16 cellular contexts compared by ENCODE assay signal in the genomic region with DNA sequence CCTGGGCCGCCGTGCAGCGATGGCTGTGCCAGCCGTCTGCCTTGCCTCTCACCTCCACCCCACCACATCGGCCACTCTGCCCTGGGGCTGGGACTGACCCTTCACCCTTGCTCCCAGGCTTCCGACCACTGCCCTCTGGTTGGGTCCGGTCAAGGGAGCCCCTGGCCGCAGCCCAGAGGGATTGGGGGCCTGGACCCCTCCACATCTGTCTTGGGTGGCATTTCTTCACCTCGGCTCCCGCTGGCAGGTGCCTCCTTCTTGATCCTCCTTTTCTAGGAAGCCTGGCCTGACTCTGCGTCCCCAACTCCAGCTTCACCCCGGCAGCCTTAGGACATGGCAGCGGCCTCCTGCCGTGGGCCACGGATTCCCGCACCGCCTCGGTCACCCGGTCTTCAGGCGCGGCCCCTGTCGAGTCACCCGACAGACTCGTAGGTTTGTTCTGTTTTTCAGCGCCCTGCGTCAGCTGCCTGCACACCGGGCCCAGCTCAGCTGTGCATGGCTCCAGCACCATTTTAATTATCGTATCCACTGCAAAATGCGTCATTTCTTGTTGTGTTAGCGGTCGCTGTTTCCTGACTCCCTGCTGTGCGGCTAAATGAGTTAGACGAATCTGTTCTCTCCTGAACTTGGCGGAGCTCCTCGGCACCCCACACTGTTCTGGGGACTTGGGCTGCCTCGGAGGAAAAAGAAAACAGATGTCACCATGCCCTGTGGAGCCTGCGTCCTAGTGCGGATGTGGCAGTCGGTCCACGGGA.
"Had no signal": no experiment of that assay in that cellular context is flagged by ENCODE, and none has a peak within 500 bp of the region (broad histone marks: within the 10 kb centered on the region; RNA-seq: fewer than 3 reads in every experiment).

No MANE protein-coding gene starts in this region.

- H3K9me3 Mint-ChIP-seq: activated naive CD4-positive, alpha-beta T cell treated with anti-CD3 and anti-CD28 coated beads for 36 hours; activated naive CD8-positive, alpha-beta T cell treated with anti-CD3 and anti-CD28 coated beads, Interleukin-2, amount 50 U/mL, for 24 hours; stimulated activated naive CD8-positive, alpha-beta T cell treated with anti-CD3 and anti-CD28 coated beads, Interleukin-15, Interleukin-2, amounts not matched to agents 100 ng/mL and 50 ng/mL, for 24 hours had no signal

- H3K4me1 Mint-ChIP-seq: activated naive CD8-positive, alpha-beta T cell treated with anti-CD3 and anti-CD28 coated beads, Interleukin-2, amount 50 U/mL, for 24 hours had no signal

- FAIRE-seq: endothelial cell of umbilical vein, keratinocyte, pancreas had no signal

- ATAC-seq: activated naive CD8-positive, alpha-beta T cell treated with anti-CD3 and anti-CD28 coated beads, Interleukin-2, amount 50 U/mL, for 24 hours; left lobe of liver; pancreas; sciatic nerve had no signal

- H3K27me3 ChIP-seq: ascending aorta had no signal

- H3K27ac ChIP-seq: ascending aorta, cardiac muscle cell, coronary artery, esophagus squamous epithelium, pancreas, spleen, suprapubic skin had no signal

- H3K4me3 ChIP-seq: ascending aorta, cardiac muscle cell, coronary artery, esophagus squamous epithelium, pancreas, spleen, suprapubic skin had no signal

- H3K27ac Mint-ChIP-seq: activated naive CD4-positive, alpha-beta T cell treated with anti-CD3 and anti-CD28 coated beads for 36 hours; activated naive CD8-positive, alpha-beta T cell treated with anti-CD3 and anti-CD28 coated beads, Interleukin-2, amount 50 U/mL, for 24 hours; stimulated activated naive CD8-positive, alpha-beta T cell treated with anti-CD3 and anti-CD28 coated beads, Interleukin-15, Interleukin-2, amounts not matched to agents 100 ng/mL and 50 ng/mL, for 24 hours had no signal

- DNase-seq: activated naive CD4-positive, alpha-beta T cell treated with anti-CD3 and anti-CD28 coated beads for 36 hours; activated naive CD8-positive, alpha-beta T cell treated with anti-CD3 and anti-CD28 coated beads, Interleukin-2, amount 50 U/mL, for 24 hours; esophagus squamous epithelium; hippocampal formation; midbrain; spleen had no signal

- H3K9me3 ChIP-seq: ascending aorta, esophagus squamous epithelium, pancreas, spleen, suprapubic skin had no signal

- H3K4me3 Mint-ChIP-seq: activated naive CD4-positive, alpha-beta T cell treated with anti-CD3 and anti-CD28 coated beads for 36 hours; activated naive CD8-positive, alpha-beta T cell treated with anti-CD3 and anti-CD28 coated beads, Interleukin-2, amount 50 U/mL, for 24 hours; stimulated activated naive CD8-positive, alpha-beta T cell treated with anti-CD3 and anti-CD28 coated beads, Interleukin-15, Interleukin-2, amounts not matched to agents 100 ng/mL and 50 ng/mL, for 24 hours had no signal

- H3K36me3 ChIP-seq: ascending aorta, cardiac muscle cell, esophagus squamous epithelium, pancreas, spleen, suprapubic skin had no signal

- H3K4me1 ChIP-seq: ascending aorta, pancreas had no signal
